16 cellular contexts compared by ENCODE assay signal in genomic region chr14:38003746-38004609, GRCh38.
DNase-seq lines count a peak whose midpoint lies in the region; ATAC-seq, FAIRE-seq and TF ChIP-seq lines count a peak whose summit lies in the region.
"Had no signal": no experiment of that assay in that cellular context is flagged by ENCODE, and none has a peak within 500 bp of the region (broad histone marks: within the 10 kb centered on the region; RNA-seq: fewer than 3 reads in every experiment).

No MANE protein-coding gene starts in this region.

- peaks cover 3% of the 10 kb centered on the region for H3K27me3 Mint-ChIP-seq in WTC11 (ENCODE audit: low read depth)

- H3K4me3 ChIP-seq in HepG2 (replicated peaks in 1 of 3; ENCODE audit: insufficient read depth in 1 of 3, low read depth in 2 of 3, low read length in 3 of 3), result no peak overlapping the region
- no peak overlapping the region for H3K4me3 ChIP-seq in right lobe of liver
- H3K4me3 ChIP-seq: A549 had no signal

- H3K27ac ChIP-seq in HepG2 (ENCODE audit: extremely low read length, insufficient read depth, low read length), result no peak overlapping the region
- no peak overlapping the region for H3K27ac ChIP-seq in right lobe of liver
- H3K27ac ChIP-seq: A549, C4-2B had no signal

- no peaks in the 10 kb centered on the region for H3K36me3 ChIP-seq in HepG2 (replicated peaks in 1 of 2; ENCODE audit: control insufficient read depth in 1 of 2, insufficient read depth in 2 of 2, low read length in 2 of 2)
- H3K36me3 ChIP-seq in right lobe of liver, result no peaks in the 10 kb centered on the region
- H3K36me3 ChIP-seq: BE2C had no signal

- TF ChIP-seq RAD21 in HepG2 (CRISPR knock-in tag; IDR thresholded peaks at IDR 0.05), result no peak

- intact Hi-C loops in HepG2 (cut with micrococcal nuclease; ENCODE audit: unreplicated experiment) (no loop called here), right lobe of liver (cut with DNase I) (no loop called here)

- POLR2A ChIA-PET in HepG2 (lab: Yijun Ruan, JAX), result no interaction called here
- POLR2A ChIA-PET in WTC11 (lab: Charles Lee), result no interaction called here

- WGBS in HepG2 (ENCODE audit: low lambda C conversion rate), result 4% methylated on average over 7 of the region's 7 CpGs
- 70% methylated on average over 7 of the region's 7 CpGs for whole genome bisulfite sequencing in right lobe of liver (ENCODE audit: insufficient coverage, low coverage, low lambda C conversion rate, missing lambda C conversion rate)

- H3K9me3 Mint-ChIP-seq in WTC11, result no peaks in the 10 kb centered on the region

- no peaks in the 10 kb centered on the region for H3K79me2 ChIP-seq in HepG2 (ENCODE audit: insufficient read depth, low read length)

- H3K27me3 ChIP-seq in HepG2 (ENCODE audit: control insufficient read depth in 1 of 2, insufficient read depth in 2 of 2, low read length in 2 of 2) (no peaks in the 10 kb centered on the region), right lobe of liver (no peaks in the 10 kb centered on the region)
- H3K27me3 ChIP-seq: BE2C had no signal

- no peak overlapping the region for H3K4me3 Mint-ChIP-seq in WTC11
- H3K4me3 Mint-ChIP-seq: CD4-positive, alpha-beta memory T cell had no signal

- no peaks in the 10 kb centered on the region for H4K20me1 ChIP-seq in HepG2 (ENCODE audit: insufficient read depth, low read length)

- in situ Hi-C loops in HepG2 (cut with HindIII; ENCODE audit: extremely low pct_ligation_motif_present, low pct_unique_long_range_greater_than_20kb) (loop anchor here (25.0 kb wide), 1 partner anchor 292 kb away; no protein-coding TSS in a partner anchor), G401 (cut with HindIII; ENCODE audit: low sequenced_read_pairs) (no loop called here)

- no peaks in the 10 kb centered on the region for H3K36me3 Mint-ChIP-seq in WTC11
- H3K36me3 Mint-ChIP-seq: CD4-positive, alpha-beta memory T cell had no signal

- no peak for FAIRE-seq in HepG2 (lab: Jason Lieb, UNC)
- FAIRE-seq: A549, G401.6, GM12891, GM19239, H54 had no signal

- H3K9me3 ChIP-seq in HepG2 (ENCODE audit: low read length) (no peaks in the 10 kb centered on the region), right lobe of liver (no peaks in the 10 kb centered on the region)
- H3K9me3 ChIP-seq: A549, BE2C had no signal

- TF ChIP-seq EP300 in HepG2 (IDR thresholded peaks at IDR 0.05; ENCODE audit: low read depth in 2 of 2, low read length in 2 of 2), result no peak
- no peak for TF ChIP-seq EP300 in HepG2 (CRISPR knock-in tag; IDR thresholded peaks at IDR 0.05; ENCODE audit: borderline replicate concordance)

- ATAC-seq in HepG2 (peak; percentile 36), right lobe of liver (no peak), WTC11 (peak; percentile 64), HG03108 (IDR thresholded peaks at IDR 0.05; ENCODE audit: unreplicated experiment) (no peak)
- ATAC-seq: A549 had no signal

- H2AFZ ChIP-seq in HepG2 (ENCODE audit: low read length), result no peak overlapping the region

- peak overlapping the region; percentile 31; the same call in 1 of the 2 replicates for H3K27ac Mint-ChIP-seq in WTC11
- H3K27ac Mint-ChIP-seq: CD4-positive, alpha-beta memory T cell had no signal

- DNase-seq in HepG2 (ENCODE audit: low spot score) (no peak), right lobe of liver (no peak), NCI-H69 (lab: John Stamatoyannopoulos, UW) (peak; percentile 40), WTC11 (ENCODE audit: low spot score) (no peak), G401 (ENCODE audit: low spot score) (no peak), globus pallidus (ENCODE audit: low spot score) (no peak)
- DNase-seq: BE2C; CD4-positive, alpha-beta memory T cell; DMS79 had no signal

- H3K4me1 Mint-ChIP-seq in WTC11, result peaks cover 54% of the 10 kb centered on the region

- CTCF ChIA-PET in HepG2 (lab: Yijun Ruan, JAX; ENCODE audit: low intra/inter-chr PET ratio, low total read pairs), result no interaction called here
- CTCF ChIA-PET in WTC11 (lab: Charles Lee), result interaction anchor here (1.0 to 1.7 kb wide), 3 partner anchors 12 to 18 kb away, joined by 3 to 13 read pairs (median 4); no protein-coding TSS in a partner anchor

- no TSS peak for BruUV-seq in HepG2 (replicated peaks; lab: Mats Ljungman, UMichigan)

- H3K4me2 ChIP-seq in HepG2 (ENCODE audit: low read depth, low read length), result no peak overlapping the region
- H3K4me2 ChIP-seq: A549 had no signal

- TF ChIP-seq POLR2A in HepG2 (IDR thresholded peaks at IDR 0.05; ENCODE audit: insufficient read depth in 1 of 2, low read depth in 2 of 2, low read length in 2 of 2) (no peak), right lobe of liver (IDR thresholded peaks at IDR 0.05) (no peak)

- TF ChIP-seq CTCF in HepG2 (CRISPR knock-in tag; IDR thresholded peaks at IDR 0.05), result no peak
- TF ChIP-seq CTCF in right lobe of liver (IDR thresholded peaks at IDR 0.05), result no peak
- TF ChIP-seq CTCF in WTC11 (IDR thresholded peaks at IDR 0.05), result no peak

- H3K4me1 ChIP-seq in HepG2 (ENCODE audit: insufficient read depth, low read length) (no peaks in the 10 kb centered on the region), right lobe of liver (peaks cover 0 to 9% (median 0%) of the 10 kb centered on the region in 4 donors)
- H3K4me1 ChIP-seq: A549, BE2C had no signal

- H3K9ac ChIP-seq in HepG2 (ENCODE audit: insufficient read depth, low read depth, low read length), result no peak overlapping the region

TF ChIP-seq in HepG2, 621 proteins besides CTCF, POLR2A, EP300 and RAD21 (continues in another document):
- TF ChIP-seq ZNF687 (CRISPR knock-in tag; IDR thresholded peaks at IDR 0.05), result no peak
- no peak for TF ChIP-seq SALL1 (CRISPR knock-in tag; IDR thresholded peaks at IDR 0.05)
- no peak for TF ChIP-seq SALL2 (CRISPR knock-in tag; IDR thresholded peaks at IDR 0.05)
- TF ChIP-seq ZFP36L2 (CRISPR knock-in tag; IDR thresholded peaks at IDR 0.05), result no peak
- TF ChIP-seq ZNF317 (CRISPR knock-in tag; IDR thresholded peaks at IDR 0.05), result no peak
- TF ChIP-seq ZNF619 (CRISPR knock-in tag; IDR thresholded peaks at IDR 0.05), result no peak
- no peak for TF ChIP-seq ZNF24 (IDR thresholded peaks at IDR 0.05)

TF ChIP-seq in WTC11, 78 proteins besides CTCF, POLR2A, EP300 and RAD21:
- no peak for TF ChIP-seq ZMAT4 (CRISPR knock-in tag; IDR thresholded peaks at IDR 0.05)
- no peak for TF ChIP-seq HMGA2 (CRISPR knock-in tag; IDR thresholded peaks at IDR 0.05)
- no peak for TF ChIP-seq STAT6 (CRISPR knock-in tag; conservative IDR thresholded peaks at IDR 0.05; ENCODE audit: low read depth)
- no peak for TF ChIP-seq SOX15 (CRISPR knock-in tag; IDR thresholded peaks at IDR 0.05)
- no peak for TF ChIP-seq ZSCAN18 (CRISPR knock-in tag; IDR thresholded peaks at IDR 0.05)
- TF ChIP-seq JUN (CRISPR knock-in tag; IDR thresholded peaks at IDR 0.05), result no peak

Comparison
In these comparisons a context has a peak if more than half of its experiments do, and no peak if none do; other contexts are left out.
1. ATAC-seq: peak in HepG2 (single experiment) and WTC11 (single experiment); none in right lobe of liver (0 of 4) and HG03108 (single experiment).